8 cellular contexts compared by ENCODE assay signal in the genomic region with DNA sequence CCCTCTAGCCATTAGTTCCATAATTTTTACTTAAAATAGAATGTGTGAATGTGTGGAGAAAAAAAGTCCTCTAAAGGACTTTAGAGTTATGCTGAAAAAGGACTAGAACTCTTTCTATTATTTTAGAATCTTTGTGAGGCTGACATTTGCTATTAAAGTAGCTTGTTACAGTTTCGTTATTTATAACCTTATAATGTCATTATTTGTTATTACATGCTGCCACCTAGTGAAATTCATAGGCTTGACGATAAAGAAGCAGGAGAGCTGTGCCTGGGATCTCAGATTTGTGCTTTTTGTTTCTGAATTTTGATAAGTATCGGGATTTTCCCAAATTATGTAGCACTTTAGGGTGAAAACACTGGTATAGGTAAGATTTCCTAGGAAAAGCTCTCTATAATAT. TPM values are rescaled to one million over a fixed set of nuclear protein-coding genes. Genes with fewer than 3 reads are reported as not detected.
DNase-seq lines count a peak whose midpoint lies in the region; ATAC-seq and TF ChIP-seq lines count a peak whose summit lies in the region.

No MANE protein-coding gene starts in this region.

- H3K79me2 ChIP-seq in smooth muscle cell (ENCODE audit: low read depth), result no peaks in the 10 kb centered on the region

- no peaks in the 10 kb centered on the region for H3K9me3 ChIP-seq in WERI-Rb-1 (ENCODE audit: severe bottlenecking)
- H3K9me3 ChIP-seq in heart left ventricle, result no peaks in the 10 kb centered on the region
- H3K9me3 ChIP-seq in smooth muscle cell (replicated peaks; ENCODE audit: low read depth), result no peaks in the 10 kb centered on the region

- H3K27ac ChIP-seq in WERI-Rb-1 (no peak overlapping the region), heart left ventricle (no peak overlapping the region), smooth muscle cell (ENCODE audit: low read depth) (no peak overlapping the region)

- H3K36me3 ChIP-seq in WERI-Rb-1 (no peaks in the 10 kb centered on the region), heart left ventricle (no peaks in the 10 kb centered on the region), smooth muscle cell (ENCODE audit: low read depth) (no peaks in the 10 kb centered on the region)

- intact Hi-C loops in heart left ventricle (cut with DNase I), result loop anchor here (1.0 to 10.0 kb wide), 13 partner anchors 62 to 460 kb away; no protein-coding TSS in a partner anchor
- intact Hi-C loops in left colon (cut with DNase I, micrococcal nuclease), result loop anchor here in 1 of 2 donors (5.0 kb wide), 1 partner anchor 237 kb away; no protein-coding TSS in a partner anchor

- H3K27me3 ChIP-seq in WERI-Rb-1 (ENCODE audit: insufficient read depth, low read depth, severe bottlenecking), result no peaks in the 10 kb centered on the region
- no peaks in the 10 kb centered on the region for H3K27me3 ChIP-seq in heart left ventricle
- H3K27me3 ChIP-seq in smooth muscle cell (ENCODE audit: low read depth), result no peaks in the 10 kb centered on the region

- 8 to 17% (median 13%) methylated on average over 3 of the region's 3 CpGs for WGBS in heart left ventricle, 4 donors
- 52% methylated on average over 3 of the region's 3 CpGs for WGBS in smooth muscle cell (ENCODE audit: low lambda C conversion rate)

- H3K4me1 ChIP-seq in heart left ventricle (peaks cover 0 to 13% (median 1%) of the 10 kb centered on the region in 12 donors), smooth muscle cell (ENCODE audit: low read depth) (no peaks in the 10 kb centered on the region)

- no peak overlapping the region for H3K4me3 ChIP-seq in WERI-Rb-1 (ENCODE audit: low read depth, low read length)
- no peak overlapping the region for H3K4me3 ChIP-seq in heart left ventricle
- no peak overlapping the region for H3K4me3 ChIP-seq in smooth muscle cell

- no peak for TF ChIP-seq POLR2A in heart left ventricle (IDR thresholded peaks at IDR 0.05)

- DNase-seq in DMS 273 (lab: John Stamatoyannopoulos, UW; ENCODE audit: unreplicated experiment), result peak; percentile 50
- peak; percentile 47 for DNase-seq in MV-4-11 (lab: John Stamatoyannopoulos, UW)
- no peak for DNase-seq in WERI-Rb-1
- no peak for DNase-seq in heart left ventricle
- DNase-seq in smooth muscle cell (lab: John Stamatoyannopoulos, UW; ENCODE audit: unreplicated experiment), result no peak
- no peak for DNase-seq in left colon
- no peak for DNase-seq in cortex of kidney (lab: John Stamatoyannopoulos, UW)

- no peak overlapping the region for H3K4me2 ChIP-seq in smooth muscle cell

- TF ChIP-seq CTCF in WERI-Rb-1 (IDR thresholded peaks at IDR 0.05; ENCODE audit: low read depth, low read length), result peak; percentile 30; the same call in 1 of the 2 replicates
- peak; percentile 36 to 79 (median 70) for TF ChIP-seq CTCF in heart left ventricle (IDR thresholded peaks at IDR 0.05)
- peak; percentile 54 for TF ChIP-seq CTCF in smooth muscle cell (IDR thresholded peaks at IDR 0.05; ENCODE audit: borderline replicate concordance, insufficient read depth, poor library complexity, severe bottlenecking)

- H2AFZ ChIP-seq in smooth muscle cell (ENCODE audit: low read depth), result no peak overlapping the region

- no peaks in the 10 kb centered on the region for H4K20me1 ChIP-seq in smooth muscle cell (ENCODE audit: low read depth)

- H3F3A ChIP-seq in smooth muscle cell (ENCODE audit: low read depth), result no peaks in the 10 kb centered on the region

- H3K9ac ChIP-seq in smooth muscle cell (ENCODE audit: low read depth), result no peak overlapping the region

- ATAC-seq in GM21423 (IDR thresholded peaks at IDR 0.05; ENCODE audit: unreplicated experiment) (peak; percentile 49), heart left ventricle (peak; percentile 35 to 83 (median 58)), left colon (no peak)

RNA-seq across cellular contexts. Expression of gene TAPT1, which starts 38.5 kb away (rescaled TPM):
- 10 to 100 TPM; 15.8 to 53.4 (median 38.0) TPM for total RNA-seq in heart left ventricle
- polyA plus RNA-seq in heart left ventricle, result 10 to 100 TPM; 12.3 to 23.8 TPM
- 12.9 and 15.6 TPM in 2 replicates for total RNA-seq in smooth muscle cell
- 6.1 and 7.9 TPM in 2 replicates for polyA plus RNA-seq in smooth muscle cell
- 10 to 100 TPM; 37.5 to 41.2 TPM for total RNA-seq in left colon

Comparison
In these comparisons a context has a peak if more than half of its experiments do, and no peak if none do; other contexts are left out.
1. DNase-seq: peak in DMS 273 (single experiment) and MV-4-11 (single experiment); none in WERI-Rb-1 (single experiment), heart left ventricle (0 of 5), smooth muscle cell (single experiment), left colon (0 of 2) and cortex of kidney (single experiment).
2. Peak in every context shown above with its lines, with median percentiles within 50 percentile points of each other: CTCF ChIP-seq.